In genomic region chr19:9828551-9829063, GRCh38 we compare ENCODE assay signal across 8 cellular contexts. TPM values are rescaled to one million over a fixed set of nuclear protein-coding genes. Genes with fewer than 3 reads are reported as not detected.
A peak's percentile ranks its signal among the peaks of the same experiment; 100 is the strongest.
DNase-seq lines count a peak whose midpoint lies in the region; ATAC-seq, FAIRE-seq and TF ChIP-seq lines count a peak whose summit lies in the region.

No MANE protein-coding gene starts in this region.

- in situ Hi-C loops in Panc1 (cut with HindIII; ENCODE audit: low pct_unique_long_range_greater_than_20kb, low sequenced_read_pairs) = no loop called here

- 19 to 31% (median 25%) methylated on average over 13 of the region's 13 CpGs for WGBS in ovary, 3 donors

- H3K4me1 ChIP-seq in DND-41 (ENCODE audit: insufficient read depth, low read length) = peaks cover 38% of the 10 kb centered on the region
- H3K4me1 ChIP-seq in Panc1 (ENCODE audit: control insufficient read depth, insufficient read depth, low read length) = no peaks in the 10 kb centered on the region
- peaks cover 12% of the 10 kb centered on the region for H3K4me1 ChIP-seq in endothelial cell of umbilical vein (ENCODE audit: control insufficient read depth, extremely low read depth, insufficient read depth, low read length)
- peaks cover 11% of the 10 kb centered on the region for H3K4me1 ChIP-seq in ovary (ENCODE audit: insufficient read depth)

- FAIRE-seq in endothelial cell of umbilical vein (lab: Jason Lieb, UNC) = no peak

- no peaks in the 10 kb centered on the region for H3K27me3 ChIP-seq in DND-41 (ENCODE audit: insufficient read depth, low read length, poor library complexity)
- no peaks in the 10 kb centered on the region for H3K27me3 ChIP-seq in Panc1 (ENCODE audit: control insufficient read depth, insufficient read depth, low read length)
- no peaks in the 10 kb centered on the region for H3K27me3 ChIP-seq in endothelial cell of umbilical vein (ENCODE audit: control insufficient read depth in 2 of 2, insufficient read depth in 2 of 2, low read length in 2 of 2)
- no peaks in the 10 kb centered on the region for H3K27me3 ChIP-seq in ovary

- H2AFZ ChIP-seq in DND-41 (ENCODE audit: low read depth, low read length) (no peak overlapping the region), endothelial cell of umbilical vein (ENCODE audit: low read depth, low read length) (no peak overlapping the region)

- TF ChIP-seq CTCF in DND-41 (IDR thresholded peaks at IDR 0.05; ENCODE audit: borderline replicate concordance, extremely low read depth, low read length, poor library complexity, severe bottlenecking) (no peak), Panc1 (IDR thresholded peaks at IDR 0.05) (no peak), endothelial cell of umbilical vein (IDR thresholded peaks at IDR 0.05; ENCODE audit: extremely low read depth in 1 of 2, insufficient read depth in 1 of 2, low read depth in 1 of 2, low read length in 2 of 2) (no peak), ovary (IDR thresholded peaks at IDR 0.05) (no peak)

- H3K4me2 ChIP-seq in DND-41 (ENCODE audit: insufficient read depth, low read length) (peak overlapping the region; percentile 99), endothelial cell of umbilical vein (ENCODE audit: insufficient read depth, low read length) (peak overlapping the region; percentile 91)

- ATAC-seq in DND-41 (ENCODE audit: insufficient read depth, low read depth) (no peak), Panc1 (no peak), HG03469 (IDR thresholded peaks at IDR 0.05; ENCODE audit: unreplicated experiment) (no peak)

- H4K20me1 ChIP-seq in DND-41 (ENCODE audit: insufficient read depth, low read length) (peaks cover 17% of the 10 kb centered on the region), endothelial cell of umbilical vein (replicated peaks; ENCODE audit: control insufficient read depth, extremely low read depth, insufficient read depth, low read length) (no peaks in the 10 kb centered on the region)

- TF ChIP-seq EP300 in ovary (IDR thresholded peaks at IDR 0.05) = no peak

- H3K9me1 ChIP-seq in endothelial cell of umbilical vein (replicated peaks; ENCODE audit: control insufficient read depth, extremely low read depth, insufficient read depth, low read length) = no peaks in the 10 kb centered on the region

- H3K9ac ChIP-seq in DND-41 (ENCODE audit: low read depth, low read length) = peak overlapping the region; percentile 77
- peak overlapping the region; percentile 80 for H3K9ac ChIP-seq in endothelial cell of umbilical vein (replicated peaks; ENCODE audit: extremely low read depth, insufficient read depth, low read length)

- H3K4me3 ChIP-seq in DND-41 (ENCODE audit: low read depth in 1 of 2, low read length in 2 of 2) (peak overlapping the region; percentile 96), Panc1 (ENCODE audit: low read depth in 2 of 2, low read length in 2 of 2) (peak overlapping the region; percentile 95 to 96), endothelial cell of umbilical vein (replicated peaks in 1 of 3; ENCODE audit: insufficient read depth in 1 of 3, low read depth in 1 of 3, low read length in 3 of 3) (peak overlapping the region; percentile 89 to 97 (median 91)), ovary (peak overlapping the region; percentile 98)

- peaks cover 30% of the 10 kb centered on the region for H3K36me3 ChIP-seq in DND-41 (ENCODE audit: insufficient read depth, low read length)
- peaks cover 6% of the 10 kb centered on the region for H3K36me3 ChIP-seq in Panc1 (ENCODE audit: control insufficient read depth, insufficient read depth, low read length)
- H3K36me3 ChIP-seq in endothelial cell of umbilical vein (ENCODE audit: control insufficient read depth in 2 of 2, extremely low read depth in 1 of 2, insufficient read depth in 2 of 2, low read length in 2 of 2) = peaks cover 0 to 3% of the 10 kb centered on the region in 2 experiments
- no peaks in the 10 kb centered on the region for H3K36me3 ChIP-seq in ovary

- no peaks in the 10 kb centered on the region for H3K9me3 ChIP-seq in DND-41 (ENCODE audit: insufficient read depth, low read length, severe bottlenecking)
- no peaks in the 10 kb centered on the region for H3K9me3 ChIP-seq in Panc1 (ENCODE audit: control insufficient read depth, insufficient read depth, low read depth, low read length)
- H3K9me3 ChIP-seq in endothelial cell of umbilical vein (replicated peaks; ENCODE audit: control insufficient read depth, insufficient read depth, low read length) = no peaks in the 10 kb centered on the region
- no peaks in the 10 kb centered on the region for H3K9me3 ChIP-seq in ovary

- DNase-seq in DND-41 = no peak
- DNase-seq in Panc1 (ENCODE audit: low read depth, low spot score) = no peak
- no peak for DNase-seq in endothelial cell of umbilical vein (ENCODE audit: low read depth, low spot score)
- DNase-seq in ovary = no peak
- DNase-seq in NCI-H1105 (lab: John Stamatoyannopoulos, UW) = no peak
- no peak for DNase-seq in NCI-H2081 treated with DMSO at 0.1 percent for 48 hours (lab: John Stamatoyannopoulos, UW)
- DNase-seq in COR-L47 (lab: John Stamatoyannopoulos, UW) = no peak

- BruUV-seq in Panc1 (replicated peaks; lab: Mats Ljungman, UMichigan) = no TSS peak
- BruUV-seq in endothelial cell of umbilical vein (replicated peaks; lab: Mats Ljungman, UMichigan) = TSS peak; percentile 55

- peak overlapping the region; percentile 80 for H3K27ac ChIP-seq in DND-41 (ENCODE audit: low read length)
- peak overlapping the region; percentile 88 for H3K27ac ChIP-seq in Panc1 (ENCODE audit: low read length)
- H3K27ac ChIP-seq in endothelial cell of umbilical vein (ENCODE audit: insufficient read depth, low read depth, low read length) = peak overlapping the region; percentile 48
- H3K27ac ChIP-seq in ovary = peak overlapping the region; percentile 46

- intact Hi-C loops in Panc1 (cut with micrococcal nuclease; ENCODE audit: unreplicated experiment) = no loop called here
- intact Hi-C loops in endothelial cell of umbilical vein (cut with micrococcal nuclease) = no loop called here
- intact Hi-C loops in ovary (cut with DNase I) = no loop called here

- H3K79me2 ChIP-seq in DND-41 (ENCODE audit: insufficient read depth, low read length) (peaks cover 53% of the 10 kb centered on the region), endothelial cell of umbilical vein (ENCODE audit: control insufficient read depth, insufficient read depth, low read length) (peaks cover 42% of the 10 kb centered on the region)

- POLR2A ChIA-PET in Panc1 (lab: Charles Lee) (no interaction called here), endothelial cell of umbilical vein (lab: Charles Lee) (interaction anchor here (0.7 kb wide), 1 partner anchor 44 kb away, joined by 3 read pairs; no protein-coding TSS in a partner anchor)

- dilution Hi-C loops in endothelial cell of umbilical vein (cut with MboI; ENCODE audit: extremely low pct_ligation_motif_present, low sequenced_read_pairs) = no loop called here

- no peak for TF ChIP-seq POLR2A in endothelial cell of umbilical vein (IDR thresholded peaks at IDR 0.05; ENCODE audit: low read depth, low read length)
- no peak for TF ChIP-seq POLR2A in ovary (IDR thresholded peaks at IDR 0.05)

- CTCF ChIA-PET in Panc1 (lab: Charles Lee) = no interaction called here
- CTCF ChIA-PET in endothelial cell of umbilical vein (lab: Charles Lee) = interaction anchor here (1.0 kb wide), 1 partner anchor 207 kb away, joined by 5 read pairs; the partner anchor contains the start of gene ZNF561

TF ChIP-seq in endothelial cell of umbilical vein, 7 proteins besides CTCF, POLR2A, EP300 and RAD21 (continues in another document):
- TF ChIP-seq, protein P1, sequence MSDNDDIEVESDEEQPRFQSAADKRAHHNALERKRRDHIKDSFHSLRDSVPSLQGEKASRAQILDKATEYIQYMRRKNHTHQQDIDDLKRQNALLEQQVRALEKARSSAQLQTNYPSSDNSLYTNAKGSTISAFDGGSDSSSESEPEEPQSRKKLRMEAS (IDR thresholded peaks at IDR 0.05; ENCODE audit: insufficient read depth, insufficient read length) = no peak
- no peak for TF ChIP-seq MYC (IDR thresholded peaks at IDR 0.05; ENCODE audit: low read depth, low read length)

RNA-seq across cellular contexts. Expression of gene UBL5, which starts 0.9 kb away (rescaled TPM):
- total RNA-seq in Panc1 (2021; ENCODE audit: unreplicated experiment) = 379 TPM
- polyA plus RNA-seq in Panc1 (2012; ENCODE audit: insufficient read length) = 631 TPM
- total RNA-seq in endothelial cell of umbilical vein = 351 and 364 TPM in 2 replicates
- polyA plus RNA-seq in endothelial cell of umbilical vein = 839 and 1,226 TPM in 2 replicates
- 1,164 and 1,424 TPM in 2 replicates for polyA plus RNA-seq in endothelial cell of umbilical vein (2011; cell fraction: cytosol; rRNA removed)
- polyA plus RNA-seq in endothelial cell of umbilical vein (2011; cell fraction: nucleus; rRNA removed) = 366 and 439 TPM in 2 replicates
- polyA plus RNA-seq in endothelial cell of umbilical vein (2012) = 737 and 963 TPM in 2 replicates
- polyA minus RNA-seq in endothelial cell of umbilical vein = 190 and 222 TPM in 2 replicates
- polyA minus RNA-seq in endothelial cell of umbilical vein (2011; cell fraction: cytosol; rRNA and poly(A)+ RNA removed) = 69.3 TPM
- 23.9 and 25.1 TPM in 2 replicates for polyA minus RNA-seq in endothelial cell of umbilical vein (2011; cell fraction: nucleus; rRNA and poly(A)+ RNA removed)
- total RNA-seq in ovary = 100 to 1,000 TPM; 217 to 412 (median 255) TPM
- polyA plus RNA-seq in ovary = 100 to 1,000 TPM; 315 to 492 TPM

RNA-seq across cellular contexts. Expression of gene PIN1, which starts 6.5 kb away (rescaled TPM):
- 102 TPM for total RNA-seq in Panc1 (2021; ENCODE audit: unreplicated experiment)
- polyA plus RNA-seq in Panc1 (2012; ENCODE audit: insufficient read length) = 114 TPM
- 97.4 and 98.1 TPM in 2 replicates for total RNA-seq in endothelial cell of umbilical vein
- 115 and 129 TPM in 2 replicates for polyA plus RNA-seq in endothelial cell of umbilical vein
- polyA plus RNA-seq in endothelial cell of umbilical vein (2011; cell fraction: cytosol; rRNA removed) = 80.4 and 106 TPM in 2 replicates
- polyA plus RNA-seq in endothelial cell of umbilical vein (2011; cell fraction: nucleus; rRNA removed) = 57.1 and 64.3 TPM in 2 replicates
- polyA plus RNA-seq in endothelial cell of umbilical vein (2012) = 56.8 and 68.7 TPM in 2 replicates
- polyA minus RNA-seq in endothelial cell of umbilical vein = 22.2 and 28.5 TPM in 2 replicates
- polyA minus RNA-seq in endothelial cell of umbilical vein (2011; cell fraction: cytosol; rRNA and poly(A)+ RNA removed) = 39.6 TPM
- 11.3 and 16.6 TPM in 2 replicates for polyA minus RNA-seq in endothelial cell of umbilical vein (2011; cell fraction: nucleus; rRNA and poly(A)+ RNA removed)
- 10 to 100 TPM; 49.2 to 70.9 (median 61.0) TPM for total RNA-seq in ovary
- polyA plus RNA-seq in ovary = 10 to 100 TPM in 1 of 2 donors, 1 to 10 TPM in 1; 6.3 to 94.2 TPM

RNA-seq across cellular contexts. Expression of gene FBXL12, which starts 9.7 kb away (rescaled TPM):
- total RNA-seq in Panc1 (2021; ENCODE audit: unreplicated experiment) (29.2 TPM), endothelial cell of umbilical vein (25.8 and 26.9 TPM in 2 replicates), ovary (10 to 100 TPM; 22.3 to 34.4 (median 27.7) TPM)
- polyA plus RNA-seq in Panc1 (2012; ENCODE audit: insufficient read length) = 33.3 TPM
- polyA plus RNA-seq in endothelial cell of umbilical vein (33.3 and 47.5 TPM in 2 replicates), ovary (10 to 100 TPM; 18.3 to 24.0 TPM)
- polyA plus RNA-seq in endothelial cell of umbilical vein (2011; cell fraction: cytosol; rRNA removed) = 22.7 and 30.7 TPM in 2 replicates
- 37.8 and 44.3 TPM in 2 replicates for polyA plus RNA-seq in endothelial cell of umbilical vein (2011; cell fraction: nucleus; rRNA removed)
- 16.0 and 20.6 TPM in 2 replicates for polyA plus RNA-seq in endothelial cell of umbilical vein (2012)
- polyA minus RNA-seq in endothelial cell of umbilical vein = 13.5 and 16.9 TPM in 2 replicates
- 8.6 TPM for polyA minus RNA-seq in endothelial cell of umbilical vein (2011; cell fraction: cytosol; rRNA and poly(A)+ RNA removed)
- polyA minus RNA-seq in endothelial cell of umbilical vein (2011; cell fraction: nucleus; rRNA and poly(A)+ RNA removed) = 16.0 and 23.8 TPM in 2 replicates
